In genomic region chr5:180674253-180674592, GRCh38 we compare ENCODE assay signal across 9 cellular contexts. TPM values are rescaled to one million over a fixed set of nuclear protein-coding genes. Genes with fewer than 3 reads are reported as not detected.
DNase-seq lines count a peak whose midpoint lies in the region; FAIRE-seq and TF ChIP-seq lines count a peak whose summit lies in the region.
"Not testable (repeated sequence)": the region's sequence is repeated elsewhere in the genome, so short reads cannot be mapped to it uniquely, and the experiment has no call there.
"Had no signal": no experiment of that assay in that cellular context is flagged by ENCODE, and none has a peak within 500 bp of the region (broad histone marks: within the 10 kb centered on the region; RNA-seq: fewer than 3 reads in every experiment).

No MANE protein-coding gene starts in this region.

- intact Hi-C loops in activated naive CD4-positive, alpha-beta T cell treated with anti-CD3 and anti-CD28 coated beads for 36 hours (cut with micrococcal nuclease): not testable (repeated sequence)

- H3K9me2 ChIP-seq in Loucy (replicated peaks; ENCODE audit: low read depth, low read length); hepatocyte (replicated peaks; ENCODE audit: insufficient read depth): not testable (repeated sequence)

- not testable (repeated sequence) for H3K4me1 ChIP-seq in Loucy (ENCODE audit: insufficient read depth, low read length, poor library complexity, severe bottlenecking); hepatocyte (ENCODE audit: insufficient read depth); mesodermal cell (ENCODE audit: control insufficient read depth, insufficient read depth, low read length, poor library complexity, severe bottlenecking); parathyroid adenoma

- H3K9me3 ChIP-seq in Loucy (ENCODE audit: insufficient read depth, low read depth, low read length); hepatocyte (ENCODE audit: low read depth); mesodermal cell (ENCODE audit: control insufficient read depth, low read length); parathyroid adenoma (ENCODE audit: control insufficient read depth, low read length): not testable (repeated sequence)

- H3K4me3 ChIP-seq in Loucy (ENCODE audit: low read length, poor library complexity, severe bottlenecking) (peak overlapping the region; percentile 57), coronary artery (peak overlapping the region; percentile 36), mesodermal cell (ENCODE audit: extremely low read depth, insufficient read depth, low read length, poor library complexity, severe bottlenecking) (peak overlapping the region; percentile 22)
- H3K4me3 ChIP-seq in hepatocyte; parathyroid adenoma (ENCODE audit: low read depth, low read length): not testable (repeated sequence)

- H3K79me2 ChIP-seq in Loucy (ENCODE audit: insufficient read depth, low read length); hepatocyte; parathyroid adenoma: not testable (repeated sequence)

- not testable (repeated sequence) for H4K20me1 ChIP-seq in Loucy (ENCODE audit: insufficient read depth, low read length, poor library complexity, severe bottlenecking); hepatocyte (ENCODE audit: insufficient read depth, poor library complexity, severe bottlenecking)

- not testable (repeated sequence) for H3K9me3 Mint-ChIP-seq in activated naive CD4-positive, alpha-beta T cell treated with anti-CD3 and anti-CD28 coated beads for 36 hours

- H3K4me1 Mint-ChIP-seq in activated naive CD4-positive, alpha-beta T cell treated with anti-CD3 and anti-CD28 coated beads for 36 hours (ENCODE audit: low read depth): peaks cover 15% of the 10 kb centered on the region

- TF ChIP-seq POLR2A in GM12891 (IDR thresholded peaks at IDR 0.05; ENCODE audit: low read depth, low read length): not testable (repeated sequence)

- peak; percentile 23 for FAIRE-seq in GM12891 (lab: Jason Lieb, UNC)

- H3K27ac ChIP-seq in coronary artery; hepatocyte; mesodermal cell (ENCODE audit: low read depth, low read length, severe bottlenecking); parathyroid adenoma: not testable (repeated sequence)

- not testable (repeated sequence) for H3K27ac Mint-ChIP-seq in activated naive CD4-positive, alpha-beta T cell treated with anti-CD3 and anti-CD28 coated beads for 36 hours

- not testable (repeated sequence) for H3K9ac ChIP-seq in Loucy (ENCODE audit: low read depth, low read length, poor library complexity, severe bottlenecking); parathyroid adenoma

- TF ChIP-seq CTCF in Loucy (conservative IDR thresholded peaks at IDR 0.05; ENCODE audit: low read length); coronary artery (IDR thresholded peaks at IDR 0.05); hepatocyte (IDR thresholded peaks at IDR 0.05; ENCODE audit: poor library complexity); parathyroid adenoma (IDR thresholded peaks at IDR 0.05): not testable (repeated sequence)

- peak overlapping the region; percentile 32 for H3K4me3 Mint-ChIP-seq in activated naive CD4-positive, alpha-beta T cell treated with anti-CD3 and anti-CD28 coated beads for 36 hours

- H3F3A ChIP-seq in Loucy (ENCODE audit: low read depth): not testable (repeated sequence)

- H3K36me3 Mint-ChIP-seq in activated naive CD4-positive, alpha-beta T cell treated with anti-CD3 and anti-CD28 coated beads for 36 hours (ENCODE audit: low read depth): not testable (repeated sequence)

- CTCF ChIA-PET in activated naive CD4-positive, alpha-beta T cell treated with anti-CD3 and anti-CD28 coated beads for 36 hours (lab: Charles Lee): not testable (repeated sequence)

- 23% methylated on average over 10 of the region's 11 CpGs for WGBS in hepatocyte (ENCODE audit: low lambda C conversion rate, missing lambda C conversion rate)
- WGBS in mesodermal cell (ENCODE audit: insufficient coverage in 2 of 2), 2 experiments: 0 to 5% methylated on average over 5 to 9 of the region's 11 CpGs

- H3K27me3 Mint-ChIP-seq in activated naive CD4-positive, alpha-beta T cell treated with anti-CD3 and anti-CD28 coated beads for 36 hours (ENCODE audit: low read depth): not testable (repeated sequence)

- not testable (repeated sequence) for DNase-seq in GM12891 (ENCODE audit: insufficient read length, low spot score); activated naive CD4-positive, alpha-beta T cell treated with anti-CD3 and anti-CD28 coated beads for 36 hours; coronary artery (ENCODE audit: low spot score); hepatocyte (ENCODE audit: low spot score)

- H3K4me2 ChIP-seq in Loucy (ENCODE audit: low read depth, low read length, poor library complexity, severe bottlenecking) (peak overlapping the region; percentile 59), hepatocyte (peak overlapping the region; percentile 73), parathyroid adenoma (ENCODE audit: low read length) (peak overlapping the region; percentile 31)

- not testable (repeated sequence) for H3K36me3 ChIP-seq in Loucy (ENCODE audit: insufficient read depth, low read length); hepatocyte (replicated peaks; ENCODE audit: insufficient read depth, low read depth); mesodermal cell (ENCODE audit: control insufficient read depth, insufficient read depth, low read length); parathyroid adenoma (ENCODE audit: control insufficient read depth, insufficient read depth, low read length)

- H3K27me3 ChIP-seq in Loucy (ENCODE audit: insufficient read depth, low read length, poor library complexity, severe bottlenecking); parathyroid adenoma (ENCODE audit: control insufficient read depth, insufficient read depth, low read length): not testable (repeated sequence)
- peaks cover 26% of the 10 kb centered on the region for H3K27me3 ChIP-seq in hepatocyte

- peak overlapping the region; percentile 64; the same call in 1 of the 2 replicates for H2AFZ ChIP-seq in Loucy (ENCODE audit: low read length)
- not testable (repeated sequence) for H2AFZ ChIP-seq in hepatocyte, parathyroid adenoma

RNA-seq across cellular contexts. Expression of gene FLT4, which starts 24.8 kb away (rescaled TPM):
- polyA plus RNA-seq in GM12891 (2012; ENCODE audit: low read depth, missing spikeins): 0.10 TPM
- total RNA-seq in activated naive CD4-positive, alpha-beta T cell treated with anti-CD3 and anti-CD28 coated beads for 36 hours: 1 to 10 TPM; 1.5 to 2.7 TPM
- total RNA-seq in hepatocyte: 0.90 and 2.2 TPM in 2 replicates
- polyA plus RNA-seq in hepatocyte: 0.83 and 1.3 TPM in 2 replicates
- 20.2 TPM for polyA plus RNA-seq in mesodermal cell (2013, experiment 1 of 2)
- polyA plus RNA-seq in mesodermal cell (2013, experiment 2 of 2): 11.8 TPM
- total RNA-seq: activated B cell treated with CpG ODN at 0.5 μM for 24 hours, PC-3 had no signal
